10 cellular contexts compared by ENCODE assay signal in genomic region chr5:124343451-124343867, GRCh38.
DNase-seq lines count a peak whose midpoint lies in the region; ATAC-seq and TF ChIP-seq lines count a peak whose summit lies in the region.
"Had no signal": no experiment of that assay in that cellular context is flagged by ENCODE, and none has a peak within 500 bp of the region (broad histone marks: within the 10 kb centered on the region; RNA-seq: fewer than 3 reads in every experiment).

No MANE protein-coding gene starts in this region.

- H3K27ac ChIP-seq in lung (ENCODE audit: low read depth in 1 of 2, low read length in 1 of 2): peak overlapping the region in 1 of 2 donors; percentile 6

- no peaks in the 10 kb centered on the region for H3K36me3 ChIP-seq in lung (ENCODE audit: control insufficient read depth in 2 of 2, insufficient read depth in 2 of 2, low read length in 2 of 2)

- H3K27me3 ChIP-seq in lung (ENCODE audit: control insufficient read depth, insufficient read depth): no peaks in the 10 kb centered on the region

- peak; percentile 33 for DNase-seq in AG10803 (ENCODE audit: low read depth)
- DNase-seq in HK-2 (ENCODE audit: unreplicated experiment): peak; percentile 28
- DNase-seq in astrocyte of the spinal cord (ENCODE audit: low read depth, low spot score): peak; percentile 94
- no peak for DNase-seq in lung (ENCODE audit: low spot score)
- no peak for DNase-seq in stimulated activated CD4-positive, alpha-beta T cell treated with anti-CD3 and anti-CD28 coated beads, Interleukin-4, amount 100 ng/mL, for 4 hours
- DNase-seq in activated naive CD4-positive, alpha-beta T cell treated with Interleukin-2 at 50 U/mL for 16 hours: no peak
- DNase-seq in GM13977 (ENCODE audit: low spot score): no peak
- DNase-seq in activated CD4-positive, alpha-beta T cell treated with anti-CD3 and anti-CD28 coated beads for 1 hour: no peak
- DNase-seq: cortex of kidney, SHP77 had no signal

- ATAC-seq in lung (ENCODE audit: insufficient read depth, low FRiP score): peak; percentile 83

- peaks cover 6 to 15% of the 10 kb centered on the region in 2 donors for H3K4me1 ChIP-seq in lung (ENCODE audit: control insufficient read depth in 2 of 2, insufficient read depth in 2 of 2, low read length in 2 of 2)

- H3K9me3 ChIP-seq in lung (ENCODE audit: control insufficient read depth in 2 of 2, insufficient read depth in 1 of 2, low read length in 1 of 2): no peaks in the 10 kb centered on the region

- no peak for TF ChIP-seq CTCF in AG10803 (conservative IDR thresholded peaks at IDR 0.05; ENCODE audit: low read length)
- no peak for TF ChIP-seq CTCF in astrocyte of the spinal cord (IDR thresholded peaks at IDR 0.05; ENCODE audit: low read depth, low read length)
- TF ChIP-seq CTCF in lung (IDR thresholded peaks at IDR 0.05; ENCODE audit: control extremely low read depth, extremely low read depth): no peak
- TF ChIP-seq CTCF in GM13977 (IDR thresholded peaks at IDR 0.05; ENCODE audit: extremely low read depth, insufficient read depth, missing control alignments): no peak

- H3K4me3 ChIP-seq in AG10803 (ENCODE audit: low read length) (no peak overlapping the region), astrocyte of the spinal cord (ENCODE audit: low read depth, low read length) (no peak overlapping the region), lung (no peak overlapping the region)

- WGBS in lung, 2 donors: 72 to 87% methylated on average over 5 of the region's 5 CpGs

- in situ Hi-C loops in astrocyte of the spinal cord (cut with HindIII; ENCODE audit: low sequenced_read_pairs): no loop called here
- in situ Hi-C loops in GM13977 (cut with MboI; ENCODE audit: low pct_unique_long_range_greater_than_20kb, low sequenced_read_pairs, unreplicated experiment): no loop called here

Comparison
In these comparisons a context has a peak if more than half of its experiments do, and no peak if none do; other contexts are left out.
1. DNase-seq: peak in AG10803 (single experiment), HK-2 (single experiment) and astrocyte of the spinal cord (single experiment); none in lung (single experiment), stimulated activated CD4-positive, alpha-beta T cell treated with anti-CD3 and anti-CD28 coated beads, Interleukin-4, amount 100 ng/mL, for 4 hours (0 of 2), activated naive CD4-positive, alpha-beta T cell treated with Interleukin-2 at 50 U/mL for 16 hours (single experiment), GM13977 (single experiment) and activated CD4-positive, alpha-beta T cell treated with anti-CD3 and anti-CD28 coated beads for 1 hour (single experiment).